ENCODE assay signal across 8 cellular contexts in the genomic region with DNA sequence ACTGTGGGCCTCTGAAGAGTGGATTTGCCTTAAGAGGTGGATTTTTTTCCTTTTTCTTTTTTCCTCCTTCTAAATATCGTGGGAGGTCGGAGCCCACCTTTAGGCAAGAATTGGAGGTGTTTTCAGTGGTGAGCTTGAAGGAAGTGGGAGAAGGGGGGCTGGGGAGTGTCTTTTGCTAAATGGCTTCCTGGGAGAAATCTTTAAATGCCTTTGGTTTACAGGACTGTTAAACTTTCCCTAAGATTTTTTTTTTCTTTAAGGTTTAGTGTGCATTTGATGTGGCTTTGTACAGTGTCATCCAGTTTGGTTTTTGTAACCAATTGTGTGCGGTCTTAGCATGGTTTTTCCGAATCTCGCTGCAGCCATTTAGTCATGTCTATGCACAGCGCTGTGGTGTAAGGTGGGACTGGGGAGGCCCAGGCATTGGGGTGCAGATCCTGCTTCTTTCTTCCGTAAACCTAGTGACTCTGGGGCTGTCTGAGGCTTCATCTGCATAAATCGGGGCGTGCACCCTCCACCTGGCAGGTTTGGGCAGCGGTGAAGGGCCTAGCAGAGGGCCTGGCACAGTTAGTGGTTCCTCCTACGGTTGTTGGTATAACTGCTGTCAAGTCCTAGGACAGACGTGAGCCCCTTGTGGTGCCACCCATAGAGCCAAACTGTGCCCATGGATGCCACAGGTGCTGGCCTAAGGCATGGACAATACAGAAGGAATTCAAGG. TPM values are rescaled to one million over a fixed set of nuclear protein-coding genes. Genes with fewer than 3 reads are reported as not detected.
DNase-seq lines count a peak whose midpoint lies in the region; ATAC-seq and TF ChIP-seq lines count a peak whose summit lies in the region.

No MANE protein-coding gene starts in this region.

- no peak for TF ChIP-seq POLR2A in stomach (IDR thresholded peaks at IDR 0.05)

- H3K4me3 ChIP-seq in muscle layer of colon (ENCODE audit: low read depth in 1 of 2, low read length in 2 of 2) (peak overlapping the region; percentile 45 to 75), stomach (peak overlapping the region; percentile 68 to 91 (median 80))

- no peaks in the 10 kb centered on the region for H3K9me3 Mint-ChIP-seq in activated CD4-positive, alpha-beta memory T cell treated with anti-CD3 and anti-CD28 coated beads for 36 hours

- TF ChIP-seq CTCF in GM10248 (IDR thresholded peaks at IDR 0.05; ENCODE audit: control extremely low read depth, extremely low read depth, low read depth, missing control alignments) (no peak), stomach (IDR thresholded peaks at IDR 0.05) (no peak)

- DNase-seq in GM10248 (ENCODE audit: extremely low spot score) (peak; percentile 71), M059J (ENCODE audit: low read depth) (peak; percentile 46), stomach (peak; percentile 69)
- peak; percentile 85 for DNase-seq in activated CD4-positive, alpha-beta memory T cell treated with anti-CD3 and anti-CD28 coated beads for 36 hours
- DNase-seq in effector CD4-positive, alpha-beta T cell: peak; percentile 76

- H3K27ac Mint-ChIP-seq in activated CD4-positive, alpha-beta memory T cell treated with anti-CD3 and anti-CD28 coated beads for 36 hours: peak overlapping the region; percentile 95

- TF ChIP-seq EP300 in stomach (IDR thresholded peaks at IDR 0.05): no peak

- H3K36me3 Mint-ChIP-seq in activated CD4-positive, alpha-beta memory T cell treated with anti-CD3 and anti-CD28 coated beads for 36 hours: peaks cover 1% of the 10 kb centered on the region

- peaks cover 50% of the 10 kb centered on the region for H3K4me1 Mint-ChIP-seq in activated CD4-positive, alpha-beta memory T cell treated with anti-CD3 and anti-CD28 coated beads for 36 hours (ENCODE audit: low read depth)

- peak overlapping the region; percentile 94 for H3K9ac ChIP-seq in muscle layer of colon (ENCODE audit: low read length)

- POLR2A ChIA-PET in GM10248 (lab: Yijun Ruan, JAX): interaction anchor here (1.4 to 1.6 kb wide), 2 partner anchors 11 to 22 kb away, joined by 3 to 4 read pairs; no protein-coding TSS in a partner anchor
- POLR2A ChIA-PET in activated CD4-positive, alpha-beta memory T cell treated with anti-CD3 and anti-CD28 coated beads for 36 hours (lab: Charles Lee): interaction anchor here (0.7 to 2.2 kb wide), 3 partner anchors 9 to 20 kb away, joined by 5 to 6 read pairs (median 5); no protein-coding TSS in a partner anchor

- peak overlapping the region; percentile 89 for H3K4me3 Mint-ChIP-seq in activated CD4-positive, alpha-beta memory T cell treated with anti-CD3 and anti-CD28 coated beads for 36 hours

- H3K9me3 ChIP-seq in muscle layer of colon (ENCODE audit: low read length): no peaks in the 10 kb centered on the region
- no peaks in the 10 kb centered on the region for H3K9me3 ChIP-seq in stomach

- H3K27me3 ChIP-seq in muscle layer of colon (ENCODE audit: control insufficient read depth in 1 of 2, insufficient read depth in 2 of 2, low read length in 2 of 2) (no peaks in the 10 kb centered on the region), stomach (no peaks in the 10 kb centered on the region)

- H3K27me3 Mint-ChIP-seq in activated CD4-positive, alpha-beta memory T cell treated with anti-CD3 and anti-CD28 coated beads for 36 hours: no peaks in the 10 kb centered on the region

- H3K36me3 ChIP-seq in muscle layer of colon (ENCODE audit: insufficient read depth, low read length): no peaks in the 10 kb centered on the region
- H3K36me3 ChIP-seq in stomach: no peaks in the 10 kb centered on the region

- CTCF ChIA-PET in GM10248 (lab: Yijun Ruan, JAX): no interaction called here
- CTCF ChIA-PET in activated CD4-positive, alpha-beta memory T cell treated with anti-CD3 and anti-CD28 coated beads for 36 hours (lab: Charles Lee): interaction anchor here (1.4 kb wide), 1 partner anchor 22 kb away, joined by 4 read pairs; no protein-coding TSS in a partner anchor

- H3K27ac ChIP-seq in muscle layer of colon (ENCODE audit: low read depth, low read length) (peak overlapping the region; percentile 85), stomach (peak overlapping the region; percentile 94 to 99 (median 97))

- ATAC-seq in HG03432 (IDR thresholded peaks at IDR 0.05; ENCODE audit: unreplicated experiment) (no peak), GM21423 (IDR thresholded peaks at IDR 0.05; ENCODE audit: unreplicated experiment) (no peak)

- peaks cover 35% of the 10 kb centered on the region for H3K4me1 ChIP-seq in muscle layer of colon (ENCODE audit: insufficient read depth, low read length)
- peaks cover 63 to 67% (median 63%) of the 10 kb centered on the region in 4 donors for H3K4me1 ChIP-seq in stomach

- intact Hi-C loops in activated CD4-positive, alpha-beta memory T cell treated with anti-CD3 and anti-CD28 coated beads for 36 hours (cut with micrococcal nuclease): loop anchor here (1.0 to 10.0 kb wide), 7 partner anchors 11 to 957 kb away; a partner anchor contains a TSS
- intact Hi-C loops in stomach (cut with DNase I; ENCODE audit: low total_unique reads): no loop called here

- 1 to 4% (median 4%) methylated on average over 11 to 12 of the region's 12 CpGs for WGBS in stomach, 5 donors

RNA-seq across cellular contexts. Expression of a gene that starts 1.3 kb away (rescaled TPM):
- total RNA-seq in M059J (2014; rRNA removed; shearing (Covaris generic)): 38.2 and 80.5 TPM in 2 replicates
- total RNA-seq in activated CD4-positive, alpha-beta memory T cell treated with anti-CD3 and anti-CD28 coated beads for 36 hours: 100 to 1,000 TPM; 127 to 135 TPM
- 100 to 1,000 TPM in 3 of 5 donors, 10 to 100 TPM in 2; 70.6 to 251 (median 135) TPM for total RNA-seq in stomach
- 10 to 100 TPM; 26.3 to 36.4 (median 30.5) TPM for polyA plus RNA-seq in stomach
